In genomic region chr4:127968565-127968964, GRCh38 we compare ENCODE assay signal across 1 cellular context.
TF ChIP-seq lines count a peak whose summit lies in the region.

No MANE protein-coding gene starts in this region.

TF ChIP-seq in K562, 482 proteins besides CTCF, POLR2A, EP300 and RAD21:
- TF ChIP-seq STAG1 (CRISPR knock-in tag; IDR thresholded peaks at IDR 0.05; ENCODE audit: borderline replicate concordance) (no peak), ZNF395 (CRISPR knock-in tag; IDR thresholded peaks at IDR 0.05) (no peak), JUND (IDR thresholded peaks at IDR 0.05; ENCODE audit: borderline replicate concordance, low read depth, low read length) (no peak), JUND (tag; IDR thresholded peaks at IDR 0.05; ENCODE audit: borderline replicate concordance, low read depth, low read length) (no peak), CHD2 (IDR thresholded peaks at IDR 0.05; ENCODE audit: low read depth, low read length) (no peak), MEIS2 (IDR thresholded peaks at IDR 0.05; ENCODE audit: partially characterized antibody) (peak; percentile 29), GMEB1 (CRISPR knock-in tag; IDR thresholded peaks at IDR 0.05) (no peak), TEAD2 (tag; IDR thresholded peaks at IDR 0.05) (no peak), NFIC (IDR thresholded peaks at IDR 0.05) (peak; percentile 71), PHTF2 (CRISPR knock-in tag; IDR thresholded peaks at IDR 0.05) (no peak), SMARCB1 (IDR thresholded peaks at IDR 0.05; ENCODE audit: insufficient read length, low read depth) (no peak), ZBTB12 (CRISPR knock-in tag; IDR thresholded peaks at IDR 0.05) (no peak), ZNF717 (CRISPR knock-in tag; IDR thresholded peaks at IDR 0.05) (no peak), AFF4 (CRISPR knock-in tag; IDR thresholded peaks at IDR 0.05) (no peak), ZKSCAN3 (CRISPR knock-in tag; IDR thresholded peaks at IDR 0.05) (no peak), MAZ (CRISPR knock-in tag; conservative IDR thresholded peaks at IDR 0.05 in 1 of 2, IDR thresholded peaks at IDR 0.05 in 1 of 2) (no peak), TBP (optimal IDR thresholded peaks at IDR 0.05; ENCODE audit: low read depth, low read length) (no peak), ZBTB49 (CRISPR knock-in tag; IDR thresholded peaks at IDR 0.05; ENCODE audit: borderline replicate concordance) (no peak), ZNF644 (tag; IDR thresholded peaks at IDR 0.05; ENCODE audit: low read depth) (no peak), SP1 (CRISPR knock-in tag; IDR thresholded peaks at IDR 0.05) (no peak), MYNN (IDR thresholded peaks at IDR 0.05) (peak; percentile 89), MYNN (CRISPR knock-in tag; IDR thresholded peaks at IDR 0.05) (no peak), CBFA2T2 (conservative IDR thresholded peaks at IDR 0.05) (no peak), BDP1 (IDR thresholded peaks at IDR 0.05; ENCODE audit: insufficient read depth, insufficient read length) (no peak), RBM25 (IDR thresholded peaks at IDR 0.05; ENCODE audit: low read depth, low read length, severe bottlenecking) (no peak)
